ENCODE assay signal across 33 cellular contexts in genomic region chr2:46528880-46529279, GRCh38. TPM values are rescaled to one million over a fixed set of nuclear protein-coding genes. Genes with fewer than 3 reads are reported as not detected.
DNase-seq lines count a peak whose midpoint lies in the region; ATAC-seq, FAIRE-seq and TF ChIP-seq lines count a peak whose summit lies in the region.
"Had no signal": no experiment of that assay in that cellular context is flagged by ENCODE, and none has a peak within 500 bp of the region (broad histone marks: within the 10 kb centered on the region; RNA-seq: fewer than 3 reads in every experiment).

No MANE protein-coding gene starts in this region.

- no peak overlapping the region for H3K4ac ChIP-seq in mesendoderm (ENCODE audit: low read depth, low read length)

- TF ChIP-seq POLR2A in erythroblast (IDR thresholded peaks at IDR 0.05; ENCODE audit: low read length), result no peak

- TF ChIP-seq CTCF in bronchial epithelial cell (IDR thresholded peaks at IDR 0.05; ENCODE audit: insufficient read depth, low read length, severe bottlenecking), result no peak
- TF ChIP-seq CTCF in osteocyte (IDR thresholded peaks at IDR 0.05), result no peak
- TF ChIP-seq CTCF in A673 (conservative IDR thresholded peaks at IDR 0.05; ENCODE audit: low read depth, low read length), result no peak

- no peak for ATAC-seq in HG02973 (IDR thresholded peaks at IDR 0.05; ENCODE audit: unreplicated experiment)
- ATAC-seq: GM12878 had no signal

- no peak overlapping the region for H3K18ac ChIP-seq in mesendoderm (ENCODE audit: low read length)

- H3K9ac ChIP-seq in mesendoderm (ENCODE audit: low read length), result no peak overlapping the region
- H3K9ac ChIP-seq: BLaER1 had no signal

- no peak overlapping the region for H2BK5ac ChIP-seq in mesendoderm (ENCODE audit: low read length)

- H3K4me1 ChIP-seq in mesendoderm (ENCODE audit: control insufficient read depth, low read depth, low read length) (no peaks in the 10 kb centered on the region), A673 (ENCODE audit: insufficient read depth, low read length, poor library complexity, severe bottlenecking) (no peaks in the 10 kb centered on the region)
- H3K4me1 ChIP-seq: A549, BE2C had no signal

- H3K4me3 Mint-ChIP-seq in activated T-helper 2 cell treated with anti-CD3 and anti-CD28 coated beads, Interferon-gamma antibody, Interleukin-2, Interleukin-4, amounts not matched to agents 10 μg/mL and 5 μg/mL and 100 μg/mL, durations not matched to agents 14 hours and 24 hours and 36 hours (ENCODE audit: low read depth), result no peak overlapping the region
- H3K4me3 Mint-ChIP-seq in osteocyte (ENCODE audit: unreplicated experiment), result no peak overlapping the region
- H3K4me3 Mint-ChIP-seq: CD14-positive monocyte; CD4-positive, alpha-beta memory T cell; CD4-positive, CD25-positive, alpha-beta regulatory T cell; CD8-positive, alpha-beta memory T cell had no signal

- no CpG with 5 or more reads among the region's 1 CpG for WGBS in mesendoderm (ENCODE audit: extremely low coverage, insufficient coverage, low lambda C conversion rate)

- no peaks in the 10 kb centered on the region for H3K9me3 Mint-ChIP-seq in activated T-helper 2 cell treated with anti-CD3 and anti-CD28 coated beads, Interferon-gamma antibody, Interleukin-2, Interleukin-4, amounts not matched to agents 10 μg/mL and 5 μg/mL and 100 μg/mL, durations not matched to agents 14 hours and 24 hours and 36 hours
- no peaks in the 10 kb centered on the region for H3K9me3 Mint-ChIP-seq in osteocyte (ENCODE audit: unreplicated experiment)
- H3K9me3 Mint-ChIP-seq: CD4-positive, alpha-beta memory T cell; CD8-positive, alpha-beta memory T cell had no signal

- no peaks in the 10 kb centered on the region for H3K9me3 ChIP-seq in A673 (ENCODE audit: low read depth, low read length, poor library complexity, severe bottlenecking)
- H3K9me3 ChIP-seq: A549, BE2C had no signal

- H3K79me1 ChIP-seq in mesendoderm (ENCODE audit: low read length), result no peaks in the 10 kb centered on the region

- H3K36me3 Mint-ChIP-seq in activated T-helper 2 cell treated with anti-CD3 and anti-CD28 coated beads, Interferon-gamma antibody, Interleukin-2, Interleukin-4, amounts not matched to agents 10 μg/mL and 5 μg/mL and 100 μg/mL, durations not matched to agents 14 hours and 24 hours and 36 hours (ENCODE audit: low read depth), result peaks cover 9% of the 10 kb centered on the region
- H3K36me3 Mint-ChIP-seq in osteocyte (ENCODE audit: unreplicated experiment), result no peaks in the 10 kb centered on the region

- H3K27ac ChIP-seq in mesendoderm (ENCODE audit: low read depth, low read length), result no peak overlapping the region
- H3K27ac ChIP-seq in substantia nigra (ENCODE audit: low read depth, low read length, poor library complexity, severe bottlenecking), result no peak overlapping the region
- no peak overlapping the region for H3K27ac ChIP-seq in A673 (ENCODE audit: low read depth, low read length, poor library complexity, severe bottlenecking)
- H3K27ac ChIP-seq: 22Rv1, A549, BLaER1 had no signal

- H3K56ac ChIP-seq in mesendoderm (ENCODE audit: low read length), result no peak overlapping the region

- no peak overlapping the region for H4K5ac ChIP-seq in mesendoderm (ENCODE audit: low read length)

- H2AK5ac ChIP-seq in mesendoderm (ENCODE audit: low read length), result no peak overlapping the region

- no peak for FAIRE-seq in bronchial epithelial cell (lab: Jason Lieb, UNC)
- FAIRE-seq: A549, GM12878, GM12892, GM18507 had no signal

- no peak overlapping the region for H2BK120ac ChIP-seq in mesendoderm (ENCODE audit: low read depth, low read length)

- intact Hi-C loops in activated T-helper 2 cell treated with anti-CD3 and anti-CD28 coated beads, Interferon-gamma antibody, Interleukin-2, Interleukin-4, amounts not matched to agents 10 μg/mL and 5 μg/mL and 100 μg/mL, durations not matched to agents 14 hours and 24 hours and 36 hours (cut with micrococcal nuclease), result no loop called here
- intact Hi-C loops in A673 (cut with micrococcal nuclease; ENCODE audit: unreplicated experiment), result no loop called here

- BruUV-seq in A673 (replicated peaks; lab: Mats Ljungman, UMichigan), result no TSS peak

- peak overlapping the region; percentile 9 for H3K23ac ChIP-seq in mesendoderm (ENCODE audit: low read length)

- H3K27me3 Mint-ChIP-seq in activated T-helper 2 cell treated with anti-CD3 and anti-CD28 coated beads, Interferon-gamma antibody, Interleukin-2, Interleukin-4, amounts not matched to agents 10 μg/mL and 5 μg/mL and 100 μg/mL, durations not matched to agents 14 hours and 24 hours and 36 hours (ENCODE audit: low read depth), result no peaks in the 10 kb centered on the region
- H3K27me3 Mint-ChIP-seq in osteocyte (ENCODE audit: unreplicated experiment), result peaks cover under 1% of the 10 kb centered on the region
- H3K27me3 Mint-ChIP-seq: CD4-positive, alpha-beta memory T cell; CD4-positive, CD25-positive, alpha-beta regulatory T cell had no signal

- H4K8ac ChIP-seq in mesendoderm (ENCODE audit: low read depth, low read length), result no peak overlapping the region

- H3K4me1 Mint-ChIP-seq in activated T-helper 2 cell treated with anti-CD3 and anti-CD28 coated beads, Interferon-gamma antibody, Interleukin-2, Interleukin-4, amounts not matched to agents 10 μg/mL and 5 μg/mL and 100 μg/mL, durations not matched to agents 14 hours and 24 hours and 36 hours (ENCODE audit: low read depth), result peaks cover 3% of the 10 kb centered on the region
- no peaks in the 10 kb centered on the region for H3K4me1 Mint-ChIP-seq in osteocyte (ENCODE audit: unreplicated experiment)

- no peak overlapping the region for H3K4me2 ChIP-seq in mesendoderm (ENCODE audit: low read length)
- H3K4me2 ChIP-seq: A549, BLaER1 had no signal

- DNase-seq in activated T-helper 2 cell treated with anti-CD3 and anti-CD28 coated beads, Interferon-gamma antibody, Interleukin-2, Interleukin-4, amounts not matched to agents 10 μg/mL and 5 μg/mL and 100 μg/mL, durations not matched to agents 14 hours and 24 hours and 36 hours (ENCODE audit: low spot score), result peak; percentile 2
- DNase-seq in bronchial epithelial cell (ENCODE audit: low read depth) (peak; percentile 26), mesendoderm (no peak), osteocyte (ENCODE audit: extremely low spot score, unreplicated experiment) (peak; percentile 75), substantia nigra (lab: John Stamatoyannopoulos, UW) (no peak), erythroblast (lab: John Stamatoyannopoulos, UW) (no peak), A673 (ENCODE audit: low spot score) (no peak)
- DNase-seq: ACHN; BE2C; C1 segment of cervical spinal cord; CD4-positive, alpha-beta memory T cell; CD4-positive, CD25-positive, alpha-beta regulatory T cell; CD8-positive, alpha-beta memory T cell; COR-L47; DMS 273 treated with DMSO at 0.1 percent for 48 hours; DMS153; DMS53; DMS79; DND-41; EL; GDM1 had no signal

- no peaks in the 10 kb centered on the region for H3K27me3 ChIP-seq in bronchial epithelial cell (ENCODE audit: control insufficient read depth, insufficient read depth, low read length)
- H3K27me3 ChIP-seq in mesendoderm (ENCODE audit: insufficient read depth, low read length, poor library complexity), result no peaks in the 10 kb centered on the region
- H3K27me3 ChIP-seq in A673 (replicated peaks; ENCODE audit: insufficient read depth, low read depth, low read length, poor library complexity), result no peaks in the 10 kb centered on the region
- H3K27me3 ChIP-seq: BE2C, BLaER1 had no signal

- CTCF ChIA-PET in A673 (lab: Charles Lee), result no interaction called here

- H2BK15ac ChIP-seq in mesendoderm (replicated peaks; ENCODE audit: low read depth), result no peak overlapping the region

- H3K36me3 ChIP-seq in bronchial epithelial cell (ENCODE audit: control insufficient read depth, insufficient read depth, low read length) (no peaks in the 10 kb centered on the region), mesendoderm (ENCODE audit: control insufficient read depth, insufficient read depth, low read length) (no peaks in the 10 kb centered on the region), A673 (ENCODE audit: insufficient read depth, low read length, poor library complexity, severe bottlenecking) (no peaks in the 10 kb centered on the region)
- H3K36me3 ChIP-seq: BE2C had no signal

- H3K27ac Mint-ChIP-seq in activated T-helper 2 cell treated with anti-CD3 and anti-CD28 coated beads, Interferon-gamma antibody, Interleukin-2, Interleukin-4, amounts not matched to agents 10 μg/mL and 5 μg/mL and 100 μg/mL, durations not matched to agents 14 hours and 24 hours and 36 hours, result no peak overlapping the region
- H3K27ac Mint-ChIP-seq in osteocyte (ENCODE audit: unreplicated experiment), result no peak overlapping the region
- H3K27ac Mint-ChIP-seq: CD14-positive monocyte; CD4-positive, alpha-beta memory T cell; CD4-positive, CD25-positive, alpha-beta regulatory T cell; CD8-positive, alpha-beta memory T cell had no signal

- POLR2A ChIA-PET in A673 (lab: Charles Lee; ENCODE audit: low non-redundant PET), result no interaction called here

- H3K4me3 ChIP-seq in bronchial epithelial cell (ENCODE audit: low read depth, low read length) (no peak overlapping the region), mesendoderm (ENCODE audit: low read length) (no peak overlapping the region), A673 (ENCODE audit: low read depth, low read length, poor library complexity, severe bottlenecking) (no peak overlapping the region)
- H3K4me3 ChIP-seq: A549, BLaER1, GM12878 had no signal

- no peaks in the 10 kb centered on the region for H3K79me2 ChIP-seq in mesendoderm (ENCODE audit: control insufficient read depth, insufficient read depth, low read length)

RNA-seq across cellular contexts. Expression of gene RHOQ, which starts 13.4 kb away (rescaled TPM):
- total RNA-seq in activated T-helper 2 cell treated with anti-CD3 and anti-CD28 coated beads, Interferon-gamma antibody, Interleukin-2, Interleukin-4, amounts not matched to agents 10 μg/mL and 5 μg/mL and 100 μg/mL, durations not matched to agents 14 hours and 24 hours and 36 hours, result 19.8 and 20.8 TPM in 2 replicates
- total RNA-seq in bronchial epithelial cell, result 24.2 and 30.6 TPM in 2 replicates
- 39.3 TPM for polyA plus RNA-seq in mesendoderm (2013, experiment 1 of 2)
- polyA plus RNA-seq in mesendoderm (2013, experiment 2 of 2), result 41.0 TPM
- 90.6 and 91.3 TPM in 2 replicates for total RNA-seq in osteocyte
- total RNA-seq in A673 (2021), result 32.2 and 32.3 TPM in 2 replicates

RNA-seq across cellular contexts. Expression of gene ATP6V1E2, which starts 13.5 kb away (rescaled TPM):
- total RNA-seq in activated T-helper 2 cell treated with anti-CD3 and anti-CD28 coated beads, Interferon-gamma antibody, Interleukin-2, Interleukin-4, amounts not matched to agents 10 μg/mL and 5 μg/mL and 100 μg/mL, durations not matched to agents 14 hours and 24 hours and 36 hours, result 4.9 and 6.2 TPM in 2 replicates
- 9.2 and 11.8 TPM in 2 replicates for total RNA-seq in bronchial epithelial cell
- polyA plus RNA-seq in mesendoderm (2013, experiment 1 of 2), result 5.4 TPM
- polyA plus RNA-seq in mesendoderm (2013, experiment 2 of 2), result 5.8 TPM
- total RNA-seq in osteocyte, result 8.9 and 9.3 TPM in 2 replicates
- 5.4 and 6.2 TPM in 2 replicates for total RNA-seq in A673 (2021)

RNA-seq across cellular contexts. Expression of gene TMEM247, which starts 49.5 kb away (rescaled TPM):
- total RNA-seq in activated T-helper 2 cell treated with anti-CD3 and anti-CD28 coated beads, Interferon-gamma antibody, Interleukin-2, Interleukin-4, amounts not matched to agents 10 μg/mL and 5 μg/mL and 100 μg/mL, durations not matched to agents 14 hours and 24 hours and 36 hours, result not detected in 2 replicates
- total RNA-seq in bronchial epithelial cell (not detected in 2 replicates), osteocyte (not detected in 2 replicates), A673 (2021) (not detected in 2 replicates)
- polyA plus RNA-seq in mesendoderm (2013, experiment 1 of 2), result not detected
- polyA plus RNA-seq in mesendoderm (2013, experiment 2 of 2), result not detected
- total RNA-seq: A172; CD4-positive, alpha-beta memory T cell; CD4-positive, CD25-positive, alpha-beta regulatory T cell; CD8-positive, alpha-beta memory T cell; Daoy; G401; GM12878 had no signal
- polyA plus RNA-seq: A549; AG04450; CD14-positive monocyte; CD4-positive, alpha-beta memory T cell; CD4-positive, CD25-positive, alpha-beta regulatory T cell; CD8-positive, alpha-beta memory T cell; GM12878 had no signal

Comparison
In these comparisons a context has a peak if more than half of its experiments do, and no peak if none do; other contexts are left out.
1. DNase-seq: peak in activated T-helper 2 cell treated with anti-CD3 and anti-CD28 coated beads, Interferon-gamma antibody, Interleukin-2, Interleukin-4, amounts not matched to agents 10 μg/mL and 5 μg/mL and 100 μg/mL, durations not matched to agents 14 hours and 24 hours and 36 hours (single experiment), bronchial epithelial cell (single experiment) and osteocyte (single experiment); none in mesendoderm (single experiment), substantia nigra (0 of 49), erythroblast (0 of 2) and A673 (single experiment).